ENCODE assay signal across 11 cellular contexts in the genomic region with DNA sequence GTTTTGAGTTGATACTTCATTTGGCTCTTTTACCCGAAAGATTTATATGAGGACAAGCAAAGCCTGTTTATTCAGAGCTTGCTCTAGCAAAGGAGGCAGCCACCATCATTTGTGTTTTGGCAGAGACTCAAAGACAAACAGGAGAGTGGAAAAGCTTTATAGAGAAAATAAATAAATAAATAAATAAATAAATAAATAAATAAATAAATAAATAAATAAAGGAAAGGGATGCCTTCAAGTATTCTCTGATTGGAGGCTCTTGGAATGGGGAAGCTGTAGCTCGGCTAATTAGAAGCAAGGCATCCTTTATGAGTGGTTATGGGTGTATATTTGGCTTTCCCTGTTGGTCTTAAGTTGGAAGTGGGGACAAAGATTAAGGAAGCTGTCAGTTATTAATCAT.
"Had no signal": no experiment of that assay in that cellular context is flagged by ENCODE, and none has a peak within 500 bp of the region (broad histone marks: within the 10 kb centered on the region; RNA-seq: fewer than 3 reads in every experiment).

No MANE protein-coding gene starts in this region.

- FAIRE-seq: H1, H54 had no signal

- H3K4me2 ChIP-seq: GM23338 had no signal

- H3K4me3 ChIP-seq: GM23248, GM23338, HAP-1 had no signal

- H3K9me3 ChIP-seq: HAP-1 had no signal

- H2AFZ ChIP-seq: GM23248, GM23338 had no signal

- ATAC-seq: GM23338, HCT116 had no signal

- H3K9ac ChIP-seq: GM23248 had no signal

- DNase-seq: GM23248, GOT3, H7, H9, HCEC 1CT, HFFc6 had no signal

- H3K36me3 ChIP-seq: HAP-1 had no signal

- H3K27ac ChIP-seq: GM23248 had no signal
